In genomic region chr22:49310354-49310753, GRCh38 we compare ENCODE assay signal across 14 cellular contexts.
"Had no signal": no experiment of that assay in that cellular context is flagged by ENCODE, and none has a peak within 500 bp of the region (broad histone marks: within the 10 kb centered on the region; RNA-seq: fewer than 3 reads in every experiment).

No MANE protein-coding gene starts in this region.

- H3K9me3 ChIP-seq: gastrocnemius medialis, psoas muscle, tibial nerve had no signal

- H3K27ac Mint-ChIP-seq: activated naive CD8-positive, alpha-beta T cell; brain; dendritic cell treated with granulocyte-macrophage colony-stimulating factor and Interleukin-4, amounts not matched to agents 40 ng/mL and 50 ng/mL, for 4 days; effector memory CD8-positive, alpha-beta T cell; natural killer cell treated with Interleukin-12 subunit alpha and Interleukin-12 subunit beta and Interleukin-15 and Interleukin-18, amount 100 ng/mL, for 72 hours; stimulated activated memory B cell treated with anti-CD40 and anti-IgM and Interleukin-4, amounts not matched to agents 10 μg/mL and 1 μg/mL and 100 μg/mL, for 72 hours had no signal

- DNase-seq: activated CD4-positive, alpha-beta T cell treated with anti-CD3 and anti-CD28 coated beads for 1 hour; activated CD4-positive, alpha-beta T cell treated with anti-CD3 and anti-CD28 coated beads, Interleukin-2, amount 50 U/mL, for 4 hours; activated gamma-delta T cell treated with Interleukin-2 at 50 U/mL for 16 hours; activated T-cell treated with anti-CD3 and anti-CD28 coated beads, Interleukin-2, amount 50 U/mL, for 48 hours; effector memory CD8-positive, alpha-beta T cell; gastrocnemius medialis had no signal

- H3K27ac ChIP-seq: gastrocnemius medialis, psoas muscle, tibial nerve had no signal

- H3K4me1 Mint-ChIP-seq: central memory CD8-positive, alpha-beta T cell; stimulated activated memory B cell treated with anti-CD40 and anti-IgM and Interleukin-4, amounts not matched to agents 10 μg/mL and 1 μg/mL and 100 μg/mL, for 72 hours had no signal

- H3K36me3 Mint-ChIP-seq: activated naive CD8-positive, alpha-beta T cell; brain; natural killer cell treated with Interleukin-12 subunit alpha and Interleukin-12 subunit beta and Interleukin-15 and Interleukin-18, amount 100 ng/mL, for 72 hours; stimulated activated memory B cell treated with anti-CD40 and anti-IgM and Interleukin-4, amounts not matched to agents 10 μg/mL and 1 μg/mL and 100 μg/mL, for 72 hours had no signal

- H3K4me1 ChIP-seq: gastrocnemius medialis, psoas muscle, tibial nerve had no signal

- H3K4me3 Mint-ChIP-seq: activated naive CD8-positive, alpha-beta T cell; brain; central memory CD8-positive, alpha-beta T cell; dendritic cell treated with granulocyte-macrophage colony-stimulating factor and Interleukin-4, amounts not matched to agents 40 ng/mL and 50 ng/mL, for 4 days; effector memory CD8-positive, alpha-beta T cell; natural killer cell treated with Interleukin-12 subunit alpha and Interleukin-12 subunit beta and Interleukin-15 and Interleukin-18, amount 100 ng/mL, for 72 hours; stimulated activated memory B cell treated with anti-CD40 and anti-IgM and Interleukin-4, amounts not matched to agents 10 μg/mL and 1 μg/mL and 100 μg/mL, for 72 hours had no signal

- ATAC-seq: effector memory CD8-positive, alpha-beta T cell; gastrocnemius medialis; natural killer cell treated with Interleukin-12 subunit alpha and Interleukin-12 subunit beta and Interleukin-15 and Interleukin-18, amount 100 ng/mL, for 72 hours; psoas muscle; stimulated activated memory B cell treated with anti-CD40 and anti-IgM and Interleukin-4, amounts not matched to agents 10 μg/mL and 1 μg/mL and 100 μg/mL, for 72 hours had no signal

- H3K9me3 Mint-ChIP-seq: brain; central memory CD8-positive, alpha-beta T cell; dendritic cell treated with granulocyte-macrophage colony-stimulating factor and Interleukin-4, amounts not matched to agents 40 ng/mL and 50 ng/mL, for 4 days; effector memory CD8-positive, alpha-beta T cell; natural killer cell treated with Interleukin-12 subunit alpha and Interleukin-12 subunit beta and Interleukin-15 and Interleukin-18, amount 100 ng/mL, for 72 hours; stimulated activated memory B cell treated with anti-CD40 and anti-IgM and Interleukin-4, amounts not matched to agents 10 μg/mL and 1 μg/mL and 100 μg/mL, for 72 hours had no signal

- H3K4me3 ChIP-seq: gastrocnemius medialis, psoas muscle, tibial nerve had no signal

- H3K36me3 ChIP-seq: gastrocnemius medialis, tibial nerve had no signal
